Comparison of ENCODE assay signal across 8 cellular contexts in genomic region chr15:69161878-69162213, GRCh38. TPM values are rescaled to one million over a fixed set of nuclear protein-coding genes. Genes with fewer than 3 reads are reported as not detected.
DNase-seq lines count a peak whose midpoint lies in the region; ATAC-seq and TF ChIP-seq lines count a peak whose summit lies in the region.

No MANE protein-coding gene starts in this region.

- 0 out of 2 replicates have a peak, but pooled peaks cover 5% of the 10 kb centered on the region for H3F3A ChIP-seq in GM23248 (ENCODE audit: insufficient read depth)

- peak overlapping the region; percentile 85 for H3K9ac ChIP-seq in GM23248

- H2AFZ ChIP-seq in GM23248, result peak overlapping the region; percentile 94

- DNase-seq in GM23248 (no peak), WTC11 (ENCODE audit: low spot score) (no peak), left ventricle myocardium superior (no peak), skeletal muscle cell (ENCODE audit: low read depth) (no peak), D341Med (ENCODE audit: low spot score) (no peak), cerebellar nuclear complex (lab: John Stamatoyannopoulos, UW) (no peak)
- DNase-seq in stimulated activated CD4-positive, alpha-beta T cell treated with anti-CD3 and anti-CD28 coated beads, Interleukin-4, amount 100 ng/mL, for 24 hours, result no peak

- H3K36me3 Mint-ChIP-seq in WTC11, result no peaks in the 10 kb centered on the region

- H3K9me2 ChIP-seq in GM23248 (ENCODE audit: insufficient read depth), result no peaks in the 10 kb centered on the region

- no peak overlapping the region for H3K27ac ChIP-seq in GM23248

- H4K20me1 ChIP-seq in GM23248 (ENCODE audit: insufficient read depth), result no peaks in the 10 kb centered on the region

- H3K9me3 Mint-ChIP-seq in WTC11, result no peaks in the 10 kb centered on the region

- peak overlapping the region; percentile 91 for H3K4me3 ChIP-seq in GM23248
- H3K4me3 ChIP-seq in skeletal muscle cell (ENCODE audit: low read depth, low read length), result peak overlapping the region; percentile 78

- no peak for TF ChIP-seq CTCF in WTC11 (IDR thresholded peaks at IDR 0.05)

- 26 to 27% methylated on average over 5 of the region's 5 CpGs for WGBS in GM23248 (ENCODE audit: low coverage in 1 of 2, low lambda C conversion rate in 2 of 2, missing lambda C conversion rate in 2 of 2), 2 experiments

- POLR2A ChIA-PET in WTC11 (lab: Charles Lee), result no interaction called here

- H3K4me1 ChIP-seq in GM23248 (ENCODE audit: insufficient read depth), result no peaks in the 10 kb centered on the region

- no peaks in the 10 kb centered on the region for H3K9me3 ChIP-seq in GM23248 (ENCODE audit: low read depth)

- H3K27ac Mint-ChIP-seq in WTC11, result no peak overlapping the region

- CTCF ChIA-PET in WTC11 (lab: Charles Lee), result interaction anchor here (1.2 to 2.1 kb wide), 4 partner anchors 22 to 103 kb away, joined by 3 to 10 read pairs (median 10); no protein-coding TSS in a partner anchor

- peak overlapping the region; percentile 95 for H3K4me3 Mint-ChIP-seq in WTC11

- H3K36me3 ChIP-seq in GM23248 (ENCODE audit: low read depth), result no peaks in the 10 kb centered on the region

- in situ Hi-C loops in GM23248 (cut with MboI), result no loop called here

- H3K4me2 ChIP-seq in GM23248 (ENCODE audit: unreplicated experiment), result peak overlapping the region; percentile 86

- peaks cover 17% of the 10 kb centered on the region for H3K27me3 Mint-ChIP-seq in WTC11 (ENCODE audit: low read depth)

- peaks cover 28% of the 10 kb centered on the region for H3K4me1 Mint-ChIP-seq in WTC11

- no peaks in the 10 kb centered on the region for H3K27me3 ChIP-seq in GM23248 (replicated peaks; ENCODE audit: insufficient read depth)

- intact Hi-C loops in left ventricle myocardium superior (cut with micrococcal nuclease), result loop anchor here (10.0 kb wide), 1 partner anchor 63 kb away; no protein-coding TSS in a partner anchor

- ATAC-seq in WTC11, result no peak
- ATAC-seq in left ventricle myocardium superior, result peak; percentile 0
- no peak for ATAC-seq in HG02798 (IDR thresholded peaks at IDR 0.05; ENCODE audit: poor library complexity, unreplicated experiment)

- H3K79me2 ChIP-seq in GM23248 (ENCODE audit: insufficient read depth), result peaks cover 38% of the 10 kb centered on the region

TF ChIP-seq in WTC11, 78 proteins besides CTCF, POLR2A, EP300 and RAD21:
- no peak for TF ChIP-seq SMAD4 (CRISPR knock-in tag; IDR thresholded peaks at IDR 0.05)
- no peak for TF ChIP-seq ZBTB43 (CRISPR knock-in tag; IDR thresholded peaks at IDR 0.05)
- no peak for TF ChIP-seq JAZF1 (CRISPR knock-in tag; IDR thresholded peaks at IDR 0.05)

RNA-seq across cellular contexts. Expression of gene GLCE, which starts 1.4 kb away (rescaled TPM):
- 12.4 and 17.1 TPM in 2 replicates for total RNA-seq in GM23248 (2014; rRNA removed; shearing (Covaris generic))
- 9.3 and 9.7 TPM in 2 replicates for polyA plus RNA-seq in GM23248 (2016; fragmentation: Nextera tagmentation; extraction: Ambion mirVana)
- total RNA-seq in WTC11 (2021) (10.7 to 12.5 TPM (median 11.3 TPM) in 3 replicates), left ventricle myocardium superior (8.4 TPM)
